1 cellular context compared by ENCODE assay signal in genomic region chr10:78045237-78045636, GRCh38.
TF ChIP-seq lines count a peak whose summit lies in the region.

No MANE protein-coding gene starts in this region.

TF ChIP-seq in K562, 482 proteins besides CTCF, POLR2A, EP300 and RAD21:
- TF ChIP-seq ELF2 (CRISPR knock-in tag; IDR thresholded peaks at IDR 0.05) (no peak), CAMTA2 (CRISPR knock-in tag; conservative IDR thresholded peaks at IDR 0.05) (no peak), SPI1 (IDR thresholded peaks at IDR 0.05; ENCODE audit: borderline replicate concordance, low read depth, low read length) (peak; percentile 92), SIX5 (IDR thresholded peaks at IDR 0.05; ENCODE audit: borderline replicate concordance in 1 of 2, insufficient read depth in 1 of 2, low read depth in 1 of 2, low read length in 2 of 2) (no peak)
